ENCODE assay signal across 14 cellular contexts in genomic region chr7:70585071-70585470, GRCh38.
A peak's percentile ranks its signal among the peaks of the same experiment; 100 is the strongest.
DNase-seq lines count a peak whose midpoint lies in the region; ATAC-seq and TF ChIP-seq lines count a peak whose summit lies in the region.
"Had no signal": no experiment of that assay in that cellular context is flagged by ENCODE, and none has a peak within 500 bp of the region (broad histone marks: within the 10 kb centered on the region; RNA-seq: fewer than 3 reads in every experiment).

No MANE protein-coding gene starts in this region.

- no peak for DNase-seq in mammary epithelial cell
- no peak for DNase-seq in MCF 10A (ENCODE audit: unreplicated experiment)
- peak; percentile 54 for DNase-seq in NCI-H69 (lab: John Stamatoyannopoulos, UW)
- DNase-seq in endodermal cell: peak; percentile 85
- peak; percentile 3 for DNase-seq in stimulated activated CD8-positive, alpha-beta memory T cell treated with anti-CD3 and anti-CD28 coated beads, Interleukin-4, amount 100 ng/mL, for 24 hours (ENCODE audit: low read depth)
- no peak for DNase-seq in naive thymus-derived CD8-positive, alpha-beta T cell
- DNase-seq: activated naive CD4-positive, alpha-beta T cell; body of pancreas; effector CD4-positive, alpha-beta T cell; MM.1S; NCI-H2171 had no signal

- H3K4me3 ChIP-seq in mammary epithelial cell (replicated peaks in 1 of 3; ENCODE audit: insufficient read depth in 1 of 3, low read depth in 2 of 3, low read length in 3 of 3) (no peak overlapping the region), endodermal cell (ENCODE audit: low read length) (no peak overlapping the region)
- H3K4me3 ChIP-seq: body of pancreas, SJSA1 had no signal

- H3K27me3 Mint-ChIP-seq in MCF 10A (ENCODE audit: insufficient read depth, unreplicated experiment) (no peaks in the 10 kb centered on the region), endodermal cell (ENCODE audit: insufficient read depth) (peaks cover 12% of the 10 kb centered on the region)
- peaks cover 0 to 2% (median 0%) of the 10 kb centered on the region in 5 donors for H3K27me3 Mint-ChIP-seq in naive thymus-derived CD8-positive, alpha-beta T cell

- POLR2A ChIA-PET in MCF 10A (lab: Yijun Ruan, JAX): no interaction called here
- POLR2A ChIA-PET in naive thymus-derived CD8-positive, alpha-beta T cell (lab: Charles Lee): no interaction called here

- CTCF ChIA-PET in mammary epithelial cell (lab: Charles Lee; ENCODE audit: low non-redundant PET) (interaction anchor here (1.4 kb wide), 1 partner anchor 113 kb away, joined by 8 read pairs; no protein-coding TSS in a partner anchor), MCF 10A (lab: Yijun Ruan, JAX) (interaction anchor here (1.1 kb wide), 1 partner anchor 10 kb away, joined by 4 read pairs; no protein-coding TSS in a partner anchor)

- no peaks in the 10 kb centered on the region for H3K79me2 ChIP-seq in mammary epithelial cell (ENCODE audit: insufficient read depth, low read length)

- no peak overlapping the region for H3K4me2 ChIP-seq in mammary epithelial cell (ENCODE audit: insufficient read depth, low read depth, low read length)

- 92% methylated on average over 2 of the region's 4 CpGs for WGBS in mammary epithelial cell (ENCODE audit: low coverage, missing lambda C conversion rate)
- WGBS in endodermal cell (ENCODE audit: insufficient coverage in 1 of 2, insufficient read length in 1 of 2), 2 experiments: 43 to 73% methylated on average over 4 of the region's 4 CpGs

- no peaks in the 10 kb centered on the region for H3K4me1 ChIP-seq in mammary epithelial cell (ENCODE audit: insufficient read depth, low read length)
- peaks cover 27% of the 10 kb centered on the region for H3K4me1 ChIP-seq in endodermal cell (ENCODE audit: control insufficient read depth, insufficient read depth, low read length)
- H3K4me1 ChIP-seq: SJSA1 had no signal

- ATAC-seq in GM21360 (IDR thresholded peaks at IDR 0.05; ENCODE audit: unreplicated experiment): no peak
- ATAC-seq in HG02884 (IDR thresholded peaks at IDR 0.05; ENCODE audit: unreplicated experiment): no peak
- no peak for ATAC-seq in naive thymus-derived CD8-positive, alpha-beta T cell
- ATAC-seq: body of pancreas had no signal

- in situ Hi-C loops in mammary epithelial cell (cut with MboI; ENCODE audit: low sequenced_read_pairs in 2 of 2): loop anchor here in 1 of 2 donors (25.0 kb wide), 1 partner anchor 102 kb away; no protein-coding TSS in a partner anchor

- no peaks in the 10 kb centered on the region for H3K9me3 Mint-ChIP-seq in MCF 10A (ENCODE audit: unreplicated experiment)
- no peaks in the 10 kb centered on the region for H3K9me3 Mint-ChIP-seq in endodermal cell
- H3K9me3 Mint-ChIP-seq in naive thymus-derived CD8-positive, alpha-beta T cell: no peaks in the 10 kb centered on the region

- no peaks in the 10 kb centered on the region for H3K27me3 ChIP-seq in mammary epithelial cell (ENCODE audit: insufficient read depth, low read length)
- no peaks in the 10 kb centered on the region for H3K27me3 ChIP-seq in endodermal cell (ENCODE audit: control insufficient read depth, insufficient read depth, low read length, poor library complexity, severe bottlenecking)
- H3K27me3 ChIP-seq: body of pancreas, SJSA1 had no signal

- H3K27ac ChIP-seq in mammary epithelial cell (ENCODE audit: insufficient read depth, low read depth, low read length) (no peak overlapping the region), endodermal cell (ENCODE audit: low read depth, low read length) (no peak overlapping the region)
- H3K27ac ChIP-seq: SJSA1 had no signal

- no peak overlapping the region for H3K27ac Mint-ChIP-seq in MCF 10A (ENCODE audit: low read depth, unreplicated experiment)
- H3K27ac Mint-ChIP-seq in endodermal cell: no peak overlapping the region
- no peak overlapping the region for H3K27ac Mint-ChIP-seq in naive thymus-derived CD8-positive, alpha-beta T cell

- no peaks in the 10 kb centered on the region for H3K36me3 ChIP-seq in mammary epithelial cell (ENCODE audit: insufficient read depth, low read length)
- H3K36me3 ChIP-seq in endodermal cell (ENCODE audit: control insufficient read depth, insufficient read depth, low read length): no peaks in the 10 kb centered on the region
- H3K36me3 ChIP-seq: SJSA1 had no signal

- H2AFZ ChIP-seq in mammary epithelial cell (ENCODE audit: low read depth, low read length): no peak overlapping the region

- dilution Hi-C loops in mammary epithelial cell (cut with HindIII; ENCODE audit: low sequenced_read_pairs): no loop called here

- BruUV-seq in mammary epithelial cell (replicated peaks; lab: Mats Ljungman, UMichigan): no TSS peak
- no TSS peak for BruUV-seq in MCF 10A (replicated peaks; lab: Mats Ljungman, UMichigan)

- H4K20me1 ChIP-seq in mammary epithelial cell (ENCODE audit: insufficient read depth, low read length): no peaks in the 10 kb centered on the region

- H3K4me1 Mint-ChIP-seq in MCF 10A (ENCODE audit: insufficient read depth, unreplicated experiment) (no peaks in the 10 kb centered on the region), endodermal cell (peaks cover 57% of the 10 kb centered on the region)
- H3K4me1 Mint-ChIP-seq in naive thymus-derived CD8-positive, alpha-beta T cell: peaks cover 0 to 3% (median 0%) of the 10 kb centered on the region in 4 donors

- H3K9me3 ChIP-seq in mammary epithelial cell (replicated peaks; ENCODE audit: insufficient read depth, low read length) (no peaks in the 10 kb centered on the region), endodermal cell (ENCODE audit: control insufficient read depth, low read length) (no peaks in the 10 kb centered on the region)
- H3K9me3 ChIP-seq: body of pancreas, SJSA1 had no signal

- H3K9ac ChIP-seq in mammary epithelial cell (ENCODE audit: insufficient read depth, low read length): no peak overlapping the region
- no peak overlapping the region for H3K9ac ChIP-seq in endodermal cell (ENCODE audit: extremely low read depth, low read length, poor library complexity, severe bottlenecking)

- H3K4me3 Mint-ChIP-seq in MCF 10A (ENCODE audit: unreplicated experiment) (no peak overlapping the region), endodermal cell (no peak overlapping the region)
- H3K4me3 Mint-ChIP-seq in naive thymus-derived CD8-positive, alpha-beta T cell: no peak overlapping the region

- intact Hi-C loops in mammary epithelial cell (cut with micrococcal nuclease): loop anchor here (1.0 kb wide), 1 partner anchor 111 kb away; no protein-coding TSS in a partner anchor
- intact Hi-C loops in MCF 10A (cut with micrococcal nuclease): no loop called here

- H3K36me3 Mint-ChIP-seq in MCF 10A (ENCODE audit: insufficient read depth, unreplicated experiment) (no peaks in the 10 kb centered on the region), endodermal cell (ENCODE audit: low read depth) (peaks cover 2% of the 10 kb centered on the region)
- no peaks in the 10 kb centered on the region for H3K36me3 Mint-ChIP-seq in naive thymus-derived CD8-positive, alpha-beta T cell

- TF ChIP-seq CTCF in mammary epithelial cell (conservative IDR thresholded peaks at IDR 0.05 in 1 of 2, IDR thresholded peaks at IDR 0.05 in 1 of 2; ENCODE audit: extremely low read depth in 1 of 2, insufficient read depth in 1 of 2, low read depth in 1 of 2, low read length in 2 of 2): peak; percentile 7 to 52
- no peak for TF ChIP-seq CTCF in MCF 10A (IDR thresholded peaks at IDR 0.05; ENCODE audit: unreplicated experiment)
- peak; percentile 64 for TF ChIP-seq CTCF in endodermal cell (conservative IDR thresholded peaks at IDR 0.05)

Comparison
In these comparisons a context has a peak if more than half of its experiments do, and no peak if none do; other contexts are left out.
1. DNase-seq: peak in NCI-H69 (single experiment), endodermal cell (single experiment) and stimulated activated CD8-positive, alpha-beta memory T cell treated with anti-CD3 and anti-CD28 coated beads, Interleukin-4, amount 100 ng/mL, for 24 hours (single experiment); none in mammary epithelial cell (single experiment), MCF 10A (single experiment) and naive thymus-derived CD8-positive, alpha-beta T cell (0 of 10).